1 cellular context compared by ENCODE assay signal in the genomic region with DNA sequence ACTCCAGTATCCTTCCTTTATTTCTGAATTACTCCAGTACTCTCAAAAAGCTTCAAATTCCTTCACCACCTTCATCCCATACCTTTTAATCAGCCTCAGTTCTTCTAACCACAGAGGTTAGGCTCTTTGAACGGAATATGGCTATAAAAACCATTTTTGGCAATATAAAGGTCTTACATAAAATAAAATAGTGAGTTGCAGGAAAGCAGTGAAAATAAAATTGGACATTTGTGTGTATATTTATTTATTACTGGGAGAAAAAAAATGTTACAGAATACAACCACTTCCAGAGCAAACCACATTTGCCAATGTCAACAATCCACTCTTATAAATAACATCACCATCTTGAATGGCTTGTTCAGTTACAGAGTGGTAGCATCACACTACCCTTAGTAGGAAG.
TF ChIP-seq lines count a peak whose summit lies in the region.

No MANE protein-coding gene starts in this region.

TF ChIP-seq in SK-N-SH treated with all-trans-retinoic acid at 6 μM for 48 hours, 23 proteins besides CTCF, POLR2A, EP300 and RAD21 (continued from another document):
- TF ChIP-seq ZC3H10 (CRISPR knock-in tag; IDR thresholded peaks at IDR 0.05) (no peak), ESRRG (CRISPR knock-in tag; IDR thresholded peaks at IDR 0.05) (no peak)
- TF ChIP-seq, protein P1, sequence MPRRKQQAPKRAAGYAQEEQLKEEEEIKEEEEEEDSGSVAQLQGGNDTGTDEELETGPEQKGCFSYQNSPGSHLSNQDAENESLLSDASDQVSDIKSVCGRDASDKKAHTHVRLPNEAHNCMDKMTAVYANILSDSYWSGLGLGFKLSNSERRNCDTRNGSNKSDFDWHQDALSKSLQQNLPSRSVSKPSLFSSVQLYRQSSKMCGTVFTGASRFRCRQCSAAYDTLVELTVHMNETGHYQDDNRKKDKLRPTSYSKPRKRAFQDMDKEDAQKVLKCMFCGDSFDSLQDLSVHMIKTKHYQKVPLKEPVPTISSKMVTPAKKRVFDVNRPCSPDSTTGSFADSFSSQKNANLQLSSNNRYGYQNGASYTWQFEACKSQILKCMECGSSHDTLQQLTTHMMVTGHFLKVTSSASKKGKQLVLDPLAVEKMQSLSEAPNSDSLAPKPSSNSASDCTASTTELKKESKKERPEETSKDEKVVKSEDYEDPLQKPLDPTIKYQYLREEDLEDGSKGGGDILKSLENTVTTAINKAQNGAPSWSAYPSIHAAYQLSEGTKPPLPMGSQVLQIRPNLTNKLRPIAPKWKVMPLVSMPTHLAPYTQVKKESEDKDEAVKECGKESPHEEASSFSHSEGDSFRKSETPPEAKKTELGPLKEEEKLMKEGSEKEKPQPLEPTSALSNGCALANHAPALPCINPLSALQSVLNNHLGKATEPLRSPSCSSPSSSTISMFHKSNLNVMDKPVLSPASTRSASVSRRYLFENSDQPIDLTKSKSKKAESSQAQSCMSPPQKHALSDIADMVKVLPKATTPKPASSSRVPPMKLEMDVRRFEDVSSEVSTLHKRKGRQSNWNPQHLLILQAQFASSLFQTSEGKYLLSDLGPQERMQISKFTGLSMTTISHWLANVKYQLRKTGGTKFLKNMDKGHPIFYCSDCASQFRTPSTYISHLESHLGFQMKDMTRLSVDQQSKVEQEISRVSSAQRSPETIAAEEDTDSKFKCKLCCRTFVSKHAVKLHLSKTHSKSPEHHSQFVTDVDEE (CRISPR knock-in tag; IDR thresholded peaks at IDR 0.05) = no peak
- TF ChIP-seq, protein P2, sequence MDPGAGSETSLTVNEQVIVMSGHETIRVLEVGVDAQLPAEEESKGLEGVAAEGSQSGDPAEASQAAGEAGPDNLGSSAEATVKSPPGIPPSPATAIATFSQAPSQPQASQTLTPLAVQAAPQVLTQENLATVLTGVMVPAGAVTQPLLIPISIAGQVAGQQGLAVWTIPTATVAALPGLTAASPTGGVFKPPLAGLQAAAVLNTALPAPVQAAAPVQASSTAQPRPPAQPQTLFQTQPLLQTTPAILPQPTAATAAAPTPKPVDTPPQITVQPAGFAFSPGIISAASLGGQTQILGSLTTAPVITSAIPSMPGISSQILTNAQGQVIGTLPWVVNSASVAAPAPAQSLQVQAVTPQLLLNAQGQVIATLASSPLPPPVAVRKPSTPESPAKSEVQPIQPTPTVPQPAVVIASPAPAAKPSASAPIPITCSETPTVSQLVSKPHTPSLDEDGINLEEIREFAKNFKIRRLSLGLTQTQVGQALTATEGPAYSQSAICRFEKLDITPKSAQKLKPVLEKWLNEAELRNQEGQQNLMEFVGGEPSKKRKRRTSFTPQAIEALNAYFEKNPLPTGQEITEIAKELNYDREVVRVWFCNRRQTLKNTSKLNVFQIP (CRISPR knock-in tag; IDR thresholded peaks at IDR 0.05; ENCODE audit: borderline replicate concordance, low read depth) = no peak
- TF ChIP-seq, protein P3, sequence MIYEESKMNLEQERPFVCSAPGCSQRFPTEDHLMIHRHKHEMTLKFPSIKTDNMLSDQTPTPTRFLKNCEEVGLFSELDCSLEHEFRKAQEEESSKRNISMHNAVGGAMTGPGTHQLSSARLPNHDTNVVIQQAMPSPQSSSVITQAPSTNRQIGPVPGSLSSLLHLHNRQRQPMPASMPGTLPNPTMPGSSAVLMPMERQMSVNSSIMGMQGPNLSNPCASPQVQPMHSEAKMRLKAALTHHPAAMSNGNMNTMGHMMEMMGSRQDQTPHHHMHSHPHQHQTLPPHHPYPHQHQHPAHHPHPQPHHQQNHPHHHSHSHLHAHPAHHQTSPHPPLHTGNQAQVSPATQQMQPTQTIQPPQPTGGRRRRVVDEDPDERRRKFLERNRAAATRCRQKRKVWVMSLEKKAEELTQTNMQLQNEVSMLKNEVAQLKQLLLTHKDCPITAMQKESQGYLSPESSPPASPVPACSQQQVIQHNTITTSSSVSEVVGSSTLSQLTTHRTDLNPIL (CRISPR knock-in tag; IDR thresholded peaks at IDR 0.05; ENCODE audit: low read depth) = no peak
